Comparison of ENCODE assay signal across 9 cellular contexts in the genomic region with DNA sequence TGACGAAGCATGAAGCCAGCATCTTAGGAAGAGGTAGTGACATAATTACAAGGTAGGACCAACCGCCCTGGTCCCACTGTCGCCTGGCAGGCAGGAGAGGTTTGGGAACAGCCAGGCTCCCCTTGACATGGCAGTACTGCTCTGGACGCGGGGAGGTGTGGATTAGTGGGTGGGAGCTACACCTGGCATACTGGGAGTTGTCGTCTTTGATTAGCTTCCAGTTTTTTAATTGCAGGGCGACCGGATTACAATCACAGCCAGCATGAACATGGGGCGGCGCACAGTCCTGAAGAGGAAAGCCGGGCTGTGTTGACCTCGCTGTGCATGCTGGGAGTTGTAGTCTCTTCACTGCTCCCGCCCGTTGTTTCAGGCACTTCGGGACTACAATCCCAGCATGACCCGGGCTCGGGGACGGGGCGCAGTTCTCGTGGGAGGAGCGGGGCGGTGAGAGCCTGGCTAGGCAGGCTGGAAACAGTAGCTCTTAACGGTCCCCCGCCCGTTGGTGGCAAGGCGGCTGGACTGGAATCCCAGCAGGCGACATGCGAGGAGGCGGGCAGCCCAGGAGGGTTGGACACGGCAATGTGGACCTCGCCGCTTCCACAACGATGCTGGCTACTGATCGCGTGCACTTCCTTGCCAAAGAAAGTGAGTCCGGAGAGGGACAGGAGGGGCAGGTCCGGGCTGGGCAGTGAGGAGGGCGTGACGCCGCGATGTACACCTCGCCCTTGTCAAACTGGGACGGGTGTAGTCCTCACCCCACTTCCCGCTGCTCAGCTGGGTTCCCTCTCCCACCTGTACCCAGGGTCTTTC.
DNase-seq lines count a peak whose midpoint lies in the region; ATAC-seq lines count a peak whose summit lies in the region.
"Had no signal": no experiment of that assay in that cellular context is flagged by ENCODE, and none has a peak within 500 bp of the region (broad histone marks: within the 10 kb centered on the region; RNA-seq: fewer than 3 reads in every experiment).

No MANE protein-coding gene starts in this region.

- peaks cover 2% of the 10 kb centered on the region for H3K9me3 ChIP-seq in right cardiac atrium (ENCODE audit: control insufficient read depth, low read length)
- H3K9me3 ChIP-seq: HAP-1 had no signal

- peak; percentile 100 for ATAC-seq in right cardiac atrium
- no peak for ATAC-seq in GM18858 (IDR thresholded peaks at IDR 0.05; ENCODE audit: unreplicated experiment)
- no peak for ATAC-seq in GM21515 (IDR thresholded peaks at IDR 0.05; ENCODE audit: unreplicated experiment)

- intact Hi-C loops in right cardiac atrium (cut with DNase I) = no loop called here

- H3K27ac ChIP-seq in right cardiac atrium (ENCODE audit: low read length) = peak overlapping the region; percentile 30

- peak; percentile 90 for DNase-seq in DMS153 (lab: John Stamatoyannopoulos, UW)
- DNase-seq in RKO (ENCODE audit: low spot score) = peak; percentile 91
- DNase-seq in activated effector memory CD4-positive, alpha-beta T cell treated with anti-CD3 and anti-CD28 coated beads, Interleukin-2, amount 50 U/mL, for 16 hours = peak; percentile 95
- peak; percentile 97 for DNase-seq in right cardiac atrium
- peak; percentile 70 to 79 for DNase-seq in stimulated activated CD4-positive, alpha-beta T cell treated with anti-CD3 and anti-CD28 coated beads, Interleukin-1b, Interleukin-23, amount 100 ng/mL, for 1 hour (ENCODE audit: low read depth in 2 of 2)
- DNase-seq in EL = no peak

- no peaks in the 10 kb centered on the region for H3K27me3 ChIP-seq in right cardiac atrium (ENCODE audit: control insufficient read depth, insufficient read depth)

- WGBS in right cardiac atrium = 2% methylated on average over 44 of the region's 44 CpGs

- H3K4me3 ChIP-seq in right cardiac atrium (ENCODE audit: low read length) = peak overlapping the region; percentile 66
- H3K4me3 ChIP-seq: HAP-1 had no signal

- no peaks in the 10 kb centered on the region for H3K4me1 ChIP-seq in right cardiac atrium (ENCODE audit: control insufficient read depth, insufficient read depth, low read length)
- H3K4me1 ChIP-seq: HAP-1 had no signal

Comparison
In these comparisons a context has a peak if more than half of its experiments do, and no peak if none do; other contexts are left out.
1. ATAC-seq: peak in right cardiac atrium (2 of 2); none in GM18858 (single experiment) and GM21515 (single experiment).